Comparison of ENCODE assay signal across 35 cellular contexts in genomic region chr7:69088185-69088584, GRCh38.
"Had no signal": no experiment of that assay in that cellular context is flagged by ENCODE, and none has a peak within 500 bp of the region (broad histone marks: within the 10 kb centered on the region; RNA-seq: fewer than 3 reads in every experiment).

No MANE protein-coding gene starts in this region.

- H3K9ac ChIP-seq: KMS-11 had no signal

- H3K27me3 ChIP-seq: MG63 had no signal

- H3K27ac ChIP-seq: KMS-11 had no signal

- H3K4me3 ChIP-seq: MG63 had no signal

- H3K9me3 ChIP-seq: MG63 had no signal

- DNase-seq: Karpas-422, Kasumi-1, MG63, MM.1S, MV-4-11, NCI-H1048, NCI-H1092, NCI-H1092 treated with DMSO at 0.1 percent for 48 hours, NCI-H1105, NCI-H1105 treated with DMSO at 0.1 percent for 48 hours, NCI-H1417, NCI-H1417 treated with DMSO at 0.1 percent for 48 hours, NCI-H1436, NCI-H1436 treated with DMSO at 0.1 percent for 48 hours, NCI-H146, NCI-H1694, NCI-H1694 treated with DMSO at 0.1 percent for 48 hours, NCI-H187, NCI-H187 treated with DMSO at 0.1 percent for 48 hours, NCI-H1930, NCI-H2029, NCI-H2029 treated with DMSO at 0.1 percent for 48 hours, NCI-H2081, NCI-H2081 treated with DMSO at 0.1 percent for 48 hours, NCI-H2107, NCI-H2171, NCI-H2171 treated with DMSO at 0.1 percent for 48 hours, NCI-H2227 treated with DMSO at 0.1 percent for 48 hours, NCI-H226, NCI-H345, NCI-H446, NCI-H446 treated with DMSO at 0.1 percent for 48 hours, NCI-H510A, NCI-H510A treated with DMSO at 0.1 percent for 48 hours had no signal

- H3K4me2 ChIP-seq: KMS-11 had no signal

- H3K36me3 ChIP-seq: MG63 had no signal
